In the genomic region with DNA sequence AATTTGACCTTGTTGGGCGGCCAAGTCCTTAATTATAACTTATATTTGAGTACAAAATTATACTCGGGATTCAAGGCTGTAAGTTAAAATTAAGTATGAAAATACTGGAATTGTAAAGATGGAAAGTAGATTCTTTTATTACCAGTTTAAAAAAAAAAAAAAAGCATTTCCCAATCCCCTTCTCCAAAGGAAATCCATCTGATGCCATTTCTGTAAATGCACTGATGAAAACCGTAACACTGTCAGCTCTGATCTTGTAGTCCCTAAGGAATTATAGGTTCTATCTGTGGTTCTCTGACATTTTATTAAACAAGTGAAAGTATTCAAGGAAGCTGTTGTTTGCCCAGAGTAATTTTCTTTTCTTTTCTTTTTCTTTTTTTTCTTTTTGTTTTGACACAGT, we compare ENCODE assay signal across 1 cellular context.
TF ChIP-seq lines count a peak whose summit lies in the region.

No MANE protein-coding gene starts in this region.

TF ChIP-seq in IMR-90, 13 proteins besides CTCF, POLR2A, EP300 and RAD21 (continued from another document):
- TF ChIP-seq, protein P1, sequence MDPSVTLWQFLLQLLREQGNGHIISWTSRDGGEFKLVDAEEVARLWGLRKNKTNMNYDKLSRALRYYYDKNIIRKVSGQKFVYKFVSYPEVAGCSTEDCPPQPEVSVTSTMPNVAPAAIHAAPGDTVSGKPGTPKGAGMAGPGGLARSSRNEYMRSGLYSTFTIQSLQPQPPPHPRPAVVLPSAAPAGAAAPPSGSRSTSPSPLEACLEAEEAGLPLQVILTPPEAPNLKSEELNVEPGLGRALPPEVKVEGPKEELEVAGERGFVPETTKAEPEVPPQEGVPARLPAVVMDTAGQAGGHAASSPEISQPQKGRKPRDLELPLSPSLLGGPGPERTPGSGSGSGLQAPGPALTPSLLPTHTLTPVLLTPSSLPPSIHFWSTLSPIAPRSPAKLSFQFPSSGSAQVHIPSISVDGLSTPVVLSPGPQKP (IDR thresholded peaks at IDR 0.05; ENCODE audit: borderline replicate concordance, low read depth, low read length), result no peak
